ENCODE assay signal across 1 cellular context in the genomic region with DNA sequence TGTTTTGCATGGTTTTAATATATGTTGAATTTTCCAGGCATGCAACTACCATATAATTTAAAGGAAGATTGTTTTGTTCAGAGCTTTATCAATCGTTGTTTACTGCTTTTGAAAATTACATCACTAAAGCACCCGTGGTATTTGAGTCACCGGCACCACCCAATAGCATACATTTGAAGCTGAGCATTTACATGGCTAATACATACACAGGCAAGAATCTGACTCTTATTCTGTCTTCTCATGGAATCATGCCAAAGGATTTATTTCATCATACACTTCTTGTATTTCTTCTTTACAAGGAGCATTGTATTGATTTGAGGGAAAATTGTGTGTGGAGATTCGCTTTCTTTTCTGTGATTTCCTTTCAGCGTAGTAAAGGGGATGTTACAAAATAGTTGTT.
TF ChIP-seq lines count a peak whose summit lies in the region.

No MANE protein-coding gene starts in this region.

TF ChIP-seq in HCT116, 20 proteins besides CTCF, POLR2A, EP300 and RAD21 (continued from another document):
- TF ChIP-seq, protein P1, sequence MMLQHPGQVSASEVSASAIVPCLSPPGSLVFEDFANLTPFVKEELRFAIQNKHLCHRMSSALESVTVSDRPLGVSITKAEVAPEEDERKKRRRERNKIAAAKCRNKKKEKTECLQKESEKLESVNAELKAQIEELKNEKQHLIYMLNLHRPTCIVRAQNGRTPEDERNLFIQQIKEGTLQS (IDR thresholded peaks at IDR 0.05), result no peak
- TF ChIP-seq, protein P2, sequence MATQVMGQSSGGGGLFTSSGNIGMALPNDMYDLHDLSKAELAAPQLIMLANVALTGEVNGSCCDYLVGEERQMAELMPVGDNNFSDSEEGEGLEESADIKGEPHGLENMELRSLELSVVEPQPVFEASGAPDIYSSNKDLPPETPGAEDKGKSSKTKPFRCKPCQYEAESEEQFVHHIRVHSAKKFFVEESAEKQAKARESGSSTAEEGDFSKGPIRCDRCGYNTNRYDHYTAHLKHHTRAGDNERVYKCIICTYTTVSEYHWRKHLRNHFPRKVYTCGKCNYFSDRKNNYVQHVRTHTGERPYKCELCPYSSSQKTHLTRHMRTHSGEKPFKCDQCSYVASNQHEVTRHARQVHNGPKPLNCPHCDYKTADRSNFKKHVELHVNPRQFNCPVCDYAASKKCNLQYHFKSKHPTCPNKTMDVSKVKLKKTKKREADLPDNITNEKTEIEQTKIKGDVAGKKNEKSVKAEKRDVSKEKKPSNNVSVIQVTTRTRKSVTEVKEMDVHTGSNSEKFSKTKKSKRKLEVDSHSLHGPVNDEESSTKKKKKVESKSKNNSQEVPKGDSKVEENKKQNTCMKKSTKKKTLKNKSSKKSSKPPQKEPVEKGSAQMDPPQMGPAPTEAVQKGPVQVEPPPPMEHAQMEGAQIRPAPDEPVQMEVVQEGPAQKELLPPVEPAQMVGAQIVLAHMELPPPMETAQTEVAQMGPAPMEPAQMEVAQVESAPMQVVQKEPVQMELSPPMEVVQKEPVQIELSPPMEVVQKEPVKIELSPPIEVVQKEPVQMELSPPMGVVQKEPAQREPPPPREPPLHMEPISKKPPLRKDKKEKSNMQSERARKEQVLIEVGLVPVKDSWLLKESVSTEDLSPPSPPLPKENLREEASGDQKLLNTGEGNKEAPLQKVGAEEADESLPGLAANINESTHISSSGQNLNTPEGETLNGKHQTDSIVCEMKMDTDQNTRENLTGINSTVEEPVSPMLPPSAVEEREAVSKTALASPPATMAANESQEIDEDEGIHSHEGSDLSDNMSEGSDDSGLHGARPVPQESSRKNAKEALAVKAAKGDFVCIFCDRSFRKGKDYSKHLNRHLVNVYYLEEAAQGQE (IDR thresholded peaks at IDR 0.05; ENCODE audit: low read depth), result no peak
- TF ChIP-seq SIN3A (IDR thresholded peaks at IDR 0.05; ENCODE audit: low read depth), result no peak
- TF ChIP-seq EZH2 (IDR thresholded peaks at IDR 0.05), result no peak
- no peak for TF ChIP-seq CBX3 (IDR thresholded peaks at IDR 0.05; ENCODE audit: low read depth)
- TF ChIP-seq TCF7L2 (IDR thresholded peaks at IDR 0.05; ENCODE audit: borderline replicate concordance, extremely low read depth, insufficient read depth, insufficient read length), result no peak
- no peak for TF ChIP-seq JUND (IDR thresholded peaks at IDR 0.05)
